ENCODE assay signal across 7 cellular contexts in genomic region chr19:54464624-54465266, GRCh38. TPM values are rescaled to one million over a fixed set of nuclear protein-coding genes. Genes with fewer than 3 reads are reported as not detected.
DNase-seq lines count a peak whose midpoint lies in the region; ATAC-seq, FAIRE-seq and TF ChIP-seq lines count a peak whose summit lies in the region.

No MANE protein-coding gene starts in this region.

- FAIRE-seq in GM12878 (lab: Jason Lieb, UNC): no peak

- H3K4me3 ChIP-seq in GM12878 (peak overlapping the region; percentile 73), iPS DF 6.9 (ENCODE audit: low read length) (peak overlapping the region; percentile 70; the same call in 1 of the 2 replicates), sigmoid colon (peak overlapping the region; percentile 21 to 63 (median 60))

- DNase-seq in NAMALWA (ENCODE audit: low spot score): peak; percentile 86
- DNase-seq in T1000 (lab: John Stamatoyannopoulos, UW): peak; percentile 81
- DNase-seq in GM12878 (ENCODE audit: low read depth, low spot score): no peak
- DNase-seq in iPS DF 6.9 (ENCODE audit: low read depth, low spot score): no peak
- DNase-seq in sigmoid colon: peak; percentile 93

- BruUV-seq in GM12878 (replicated peaks; lab: Mats Ljungman, UMichigan): no TSS peak

- CTCF ChIA-PET in GM12878 (lab: Yijun Ruan, JAX): interaction anchor here (1.5 kb wide), 1 partner anchor 16 kb away, joined by 4 read pairs; the partner anchor contains the start of gene LENG8

- 12% methylated on average over 34 of the region's 61 CpGs for WGBS in GM12878 (ENCODE audit: insufficient coverage, insufficient replicate concordance, low lambda C conversion rate, missing lambda C conversion rate)
- WGBS in iPS DF 6.9 (ENCODE audit: insufficient coverage, insufficient read length): no CpG with 5 or more reads among the region's 61 CpGs
- WGBS in sigmoid colon, 2 donors: 4 to 5% methylated on average over 61 of the region's 61 CpGs

- intact Hi-C loops in GM12878 (cut with micrococcal nuclease; ENCODE audit: unreplicated experiment): loop anchor here (1.0 kb wide), 1 partner anchor 153 kb away; no protein-coding TSS in a partner anchor
- intact Hi-C loops in sigmoid colon (cut with DNase I): loop anchor here (5.0 to 10.0 kb wide), 3 partner anchors 260 to 650 kb away; partner anchors contain the start of genes MYADM, PPP1R12C and RPS9

- H3K79me2 ChIP-seq in GM12878 (ENCODE audit: control insufficient read depth, insufficient read depth, low read length): peaks cover 14% of the 10 kb centered on the region

- H4K20me1 ChIP-seq in GM12878 (ENCODE audit: control insufficient read depth, insufficient read depth): no peaks in the 10 kb centered on the region

- no peaks in the 10 kb centered on the region for H3K27me3 ChIP-seq in GM12878 (replicated peaks in 1 of 2; ENCODE audit: control insufficient read depth in 2 of 2, insufficient read depth in 2 of 2, low read length in 1 of 2)
- no peaks in the 10 kb centered on the region for H3K27me3 ChIP-seq in iPS DF 6.9 (ENCODE audit: control insufficient read depth, insufficient read depth, low read length)
- H3K27me3 ChIP-seq in sigmoid colon: peaks cover 0 to 7% (median 0%) of the 10 kb centered on the region in 3 donors

- peak overlapping the region; percentile 59 for H3K9ac ChIP-seq in GM12878 (ENCODE audit: control insufficient read depth, insufficient read depth, low read length)

- H3K4me1 ChIP-seq in GM12878 (ENCODE audit: control insufficient read depth, insufficient read depth, low read length): peaks cover 12% of the 10 kb centered on the region
- H3K4me1 ChIP-seq in iPS DF 6.9 (ENCODE audit: control insufficient read depth, insufficient read depth, low read length): no peaks in the 10 kb centered on the region; the same call in 1 of the 2 replicates
- peaks cover 0 to 43% (median 36%) of the 10 kb centered on the region in 4 donors for H3K4me1 ChIP-seq in sigmoid colon

- POLR2A ChIA-PET in GM12878 (lab: Charles Lee): no interaction called here

- in situ Hi-C loops in GM12878 (cut with MboI): loop anchor here (10.0 kb wide), 1 partner anchor 1190 kb away; the partner anchor contains the start of gene U2AF2

- TF ChIP-seq POLR2A in GM12878 (IDR thresholded peaks at IDR 0.05; ENCODE audit: low read depth, low read length) (peak; percentile 77), sigmoid colon (IDR thresholded peaks at IDR 0.05) (peak in 1 of 2 donors; percentile 39)

- TF ChIP-seq EP300 in GM12878 (IDR thresholded peaks at IDR 0.05; ENCODE audit: borderline replicate concordance in 1 of 2, control insufficient read depth in 1 of 2, low read depth in 2 of 2, low read length in 2 of 2): no peak
- TF ChIP-seq EP300 in sigmoid colon (IDR thresholded peaks at IDR 0.05): no peak

- SMC1A ChIA-PET in GM12878 (lab: Charles Lee; ENCODE audit: uncharacterized antibody, unreplicated experiment): no interaction called here

- H3K27ac ChIP-seq in GM12878 (ENCODE audit: control insufficient read depth, insufficient read depth) (peak overlapping the region; percentile 81), iPS DF 6.9 (ENCODE audit: low read length) (no peak overlapping the region), sigmoid colon (peak overlapping the region; percentile 89 to 94 (median 91))

- no peaks in the 10 kb centered on the region for H3K9me3 ChIP-seq in GM12878 (replicated peaks; ENCODE audit: control insufficient read depth, insufficient read depth, low read length)
- no peaks in the 10 kb centered on the region for H3K9me3 ChIP-seq in iPS DF 6.9 (ENCODE audit: control insufficient read depth, insufficient read depth, low read length)
- H3K9me3 ChIP-seq in sigmoid colon: no peaks in the 10 kb centered on the region

- peaks cover 4 to 16% of the 10 kb centered on the region in 2 experiments; a peak in 3 of 4 replicates for H3K36me3 ChIP-seq in GM12878 (ENCODE audit: control insufficient read depth in 2 of 2, insufficient read depth in 2 of 2, low read length in 1 of 2)
- H3K36me3 ChIP-seq in iPS DF 6.9 (ENCODE audit: control insufficient read depth, insufficient read depth, low read length): peaks cover 12% of the 10 kb centered on the region; the same call in 1 of the 2 replicates
- peaks cover 8 to 27% (median 19%) of the 10 kb centered on the region in 4 donors for H3K36me3 ChIP-seq in sigmoid colon

- ATAC-seq in GM18498 (IDR thresholded peaks at IDR 0.05; ENCODE audit: unreplicated experiment): peak; percentile 51
- ATAC-seq in HG02571 (IDR thresholded peaks at IDR 0.05; ENCODE audit: unreplicated experiment): peak; percentile 31
- peak; percentile 84 for ATAC-seq in GM12878

- TF ChIP-seq CTCF in GM12878 (IDR thresholded peaks at IDR 0.05 in 2 of 3, conservative IDR thresholded peaks at IDR 0.05 in 1 of 3; ENCODE audit: control insufficient read depth in 2 of 3, extremely low read depth in 1 of 3, insufficient read depth in 1 of 3, low read depth in 3 of 3, low read length in 3 of 3) (no peak), sigmoid colon (IDR thresholded peaks at IDR 0.05) (no peak)

- RAD21 ChIA-PET in GM12878 (lab: Charles Lee; ENCODE audit: unreplicated experiment): no interaction called here

- TF ChIP-seq RAD21 in GM12878 (IDR thresholded peaks at IDR 0.05; ENCODE audit: insufficient read depth, low read depth, low read length): no peak

- peak overlapping the region; percentile 93 for H2AFZ ChIP-seq in GM12878 (ENCODE audit: control insufficient read depth, low read depth, low read length)

- H3K4me2 ChIP-seq in GM12878 (ENCODE audit: control insufficient read depth, insufficient read depth): peak overlapping the region; percentile 95

RNA-seq across cellular contexts. Expression of gene LENG9, which starts 1.2 kb away (rescaled TPM):
- total RNA-seq in GM12878 (2013; cell fraction: nucleolus; rRNA removed): 3.4 and 4.5 TPM in 2 replicates
- total RNA-seq in GM12878 (2014; rRNA removed) (2.9 and 4.0 TPM in 2 replicates), GM12878 (2014; rRNA removed; fragmentation: Illumina TruSeq; extraction: Trizol) (0.76 and 0.78 TPM in 2 replicates), GM12878 (2021) (2.5 and 3.5 TPM in 2 replicates), sigmoid colon (1 to 10 TPM; 2.5 to 7.8 (median 3.6) TPM)
- 0.26 TPM for polyA plus RNA-seq in GM12878 (2011; ENCODE audit: low read depth)
- polyA plus RNA-seq in GM12878 (2011; rRNA removed) (0.09 and 0.20 TPM in 2 replicates), GM12878 (2014; fragmentation: Illumina TruSeq; extraction: Trizol) (0.11 and 0.46 TPM in 2 replicates), GM12878 (2014; fragmentation: Nextera tagmentation; extraction: Ambion mirVana) (1 to 10 TPM in 1 of 2 experiments, under 1 TPM in 1; 0.18 to 1.7 TPM), GM12878 (2014; rRNA removed) (2.1 and 2.7 TPM in 2 replicates), GM12878 (2016; fragmentation: Nextera tagmentation; extraction: Ambion mirVana) (under 1 TPM in 1 of 2 experiments, not detected in 1; 0.09 TPM), sigmoid colon (10 to 100 TPM in 2 of 3 donors, 1 to 10 TPM in 1; 8.1 to 14.8 (median 13.2) TPM)
- 0.27 and 0.55 TPM in 2 replicates for polyA plus RNA-seq in GM12878 (2011; cell fraction: cytosol; rRNA removed)
- 0.67 and 0.78 TPM in 2 replicates for polyA plus RNA-seq in GM12878 (2011; cell fraction: nucleus; rRNA removed)
- 1.1 and 1.8 TPM in 2 replicates for polyA plus RNA-seq in GM12878 (2012)
- 0.22 and 1.8 TPM in 2 replicates for polyA minus RNA-seq in GM12878 (2011; rRNA and poly(A)+ RNA removed)
- polyA minus RNA-seq in GM12878 (2011; cell fraction: cytosol; rRNA and poly(A)+ RNA removed): 1.2 and 1.7 TPM in 2 replicates
- 2.8 and 3.3 TPM in 2 replicates for polyA minus RNA-seq in GM12878 (2011; cell fraction: nucleus; rRNA and poly(A)+ RNA removed)

RNA-seq across cellular contexts. Expression of gene CDC42EP5, which starts 8.4 kb away (rescaled TPM):
- 3.9 and 7.3 TPM in 2 replicates for total RNA-seq in GM12878 (2013; cell fraction: nucleolus; rRNA removed)
- total RNA-seq in GM12878 (2014; rRNA removed) (1.3 and 1.8 TPM in 2 replicates), GM12878 (2014; rRNA removed; fragmentation: Illumina TruSeq; extraction: Trizol) (1.2 TPM in 1 of 2 replicates, not detected in the other), GM12878 (2021) (1.4 and 1.5 TPM in 2 replicates), sigmoid colon (10 to 100 TPM; 12.1 to 16.6 (median 13.1) TPM)
- not detected for polyA plus RNA-seq in GM12878 (2011; ENCODE audit: low read depth)
- polyA plus RNA-seq in GM12878 (2011; rRNA removed) (0.40 and 0.42 TPM in 2 replicates), GM12878 (2014; fragmentation: Illumina TruSeq; extraction: Trizol) (not detected in 2 replicates), GM12878 (2014; fragmentation: Nextera tagmentation; extraction: Ambion mirVana) (not detected), GM12878 (2014; rRNA removed) (1.1 and 1.4 TPM in 2 replicates), GM12878 (2016; fragmentation: Nextera tagmentation; extraction: Ambion mirVana) (not detected), sigmoid colon (100 to 1,000 TPM; 171 to 529 (median 348) TPM)
- polyA plus RNA-seq in GM12878 (2011; cell fraction: cytosol; rRNA removed): 0.81 and 1.2 TPM in 2 replicates
- 0.23 and 0.99 TPM in 2 replicates for polyA plus RNA-seq in GM12878 (2011; cell fraction: nucleus; rRNA removed)
- polyA plus RNA-seq in GM12878 (2012): 0.49 and 0.79 TPM in 2 replicates
- polyA minus RNA-seq in GM12878 (2011; rRNA and poly(A)+ RNA removed): not detected in 2 replicates
- polyA minus RNA-seq in GM12878 (2011; cell fraction: cytosol; rRNA and poly(A)+ RNA removed): not detected in 2 replicates
- polyA minus RNA-seq in GM12878 (2011; cell fraction: nucleus; rRNA and poly(A)+ RNA removed): not detected in 2 replicates

RNA-seq across cellular contexts. Expression of gene LENG8, which starts 15.7 kb away (rescaled TPM):
- total RNA-seq in GM12878 (2013; cell fraction: nucleolus; rRNA removed): 745 and 840 TPM in 2 replicates
- total RNA-seq in GM12878 (2014; rRNA removed) (21.7 and 26.3 TPM in 2 replicates), GM12878 (2014; rRNA removed; fragmentation: Illumina TruSeq; extraction: Trizol) (11.3 and 11.5 TPM in 2 replicates), GM12878 (2021) (119 and 145 TPM in 2 replicates), sigmoid colon (100 to 1,000 TPM in 2 of 4 donors, 10 to 100 TPM in 2; 59.1 to 286 (median 107) TPM)
- 107 TPM for polyA plus RNA-seq in GM12878 (2011; ENCODE audit: low read depth)
- polyA plus RNA-seq in GM12878 (2011; rRNA removed) (16.2 and 36.4 TPM in 2 replicates), GM12878 (2014; fragmentation: Illumina TruSeq; extraction: Trizol) (14.8 and 32.4 TPM in 2 replicates), GM12878 (2014; fragmentation: Nextera tagmentation; extraction: Ambion mirVana) (1 to 10 TPM; 2.3 to 2.5 TPM), GM12878 (2014; rRNA removed) (143 and 168 TPM in 2 replicates), GM12878 (2016; fragmentation: Nextera tagmentation; extraction: Ambion mirVana) (10 to 100 TPM; 46.0 to 51.4 TPM), sigmoid colon (100 to 1,000 TPM in 1 of 3 donors, 10 to 100 TPM in 2; 13.6 to 148 (median 18.0) TPM)
- polyA plus RNA-seq in GM12878 (2011; cell fraction: cytosol; rRNA removed): 67.6 and 93.3 TPM in 2 replicates
- 848 and 1,111 TPM in 2 replicates for polyA plus RNA-seq in GM12878 (2011; cell fraction: nucleus; rRNA removed)
- 140 and 142 TPM in 2 replicates for polyA plus RNA-seq in GM12878 (2012)
- polyA minus RNA-seq in GM12878 (2011; rRNA and poly(A)+ RNA removed): 30.6 and 63.8 TPM in 2 replicates
- 25.0 and 27.4 TPM in 2 replicates for polyA minus RNA-seq in GM12878 (2011; cell fraction: cytosol; rRNA and poly(A)+ RNA removed)
- polyA minus RNA-seq in GM12878 (2011; cell fraction: nucleus; rRNA and poly(A)+ RNA removed): 96.6 and 120 TPM in 2 replicates

RNA-seq across cellular contexts. Expression of gene LAIR2, which starts 37.9 kb away (rescaled TPM):
- not detected in 2 replicates for total RNA-seq in GM12878 (2013; cell fraction: nucleolus; rRNA removed)
- not detected in 2 replicates for total RNA-seq in GM12878 (2014; rRNA removed)
- total RNA-seq in GM12878 (2014; rRNA removed; fragmentation: Illumina TruSeq; extraction: Trizol): not detected in 2 replicates
- not detected in 2 replicates for total RNA-seq in GM12878 (2021)
- not detected for polyA plus RNA-seq in GM12878 (2011; ENCODE audit: low read depth)
- polyA plus RNA-seq in GM12878 (2011; rRNA removed): 0.26 TPM in 1 of 2 replicates, not detected in the other
- polyA plus RNA-seq in GM12878 (2011; cell fraction: cytosol; rRNA removed): 0.27 and 0.40 TPM in 2 replicates
- polyA plus RNA-seq in GM12878 (2011; cell fraction: nucleus; rRNA removed): 0.54 TPM in 1 of 2 replicates, not detected in the other
- 0.18 TPM in 1 of 2 replicates, not detected in the other for polyA plus RNA-seq in GM12878 (2012)
- polyA plus RNA-seq in GM12878 (2014; fragmentation: Illumina TruSeq; extraction: Trizol): not detected in 2 replicates
- not detected for polyA plus RNA-seq in GM12878 (2014; fragmentation: Nextera tagmentation; extraction: Ambion mirVana)
- polyA plus RNA-seq in GM12878 (2014; rRNA removed): not detected in 2 replicates
- not detected for polyA plus RNA-seq in GM12878 (2016; fragmentation: Nextera tagmentation; extraction: Ambion mirVana)
- polyA minus RNA-seq in GM12878 (2011; rRNA and poly(A)+ RNA removed): not detected in 2 replicates
- polyA minus RNA-seq in GM12878 (2011; cell fraction: cytosol; rRNA and poly(A)+ RNA removed): not detected in 2 replicates
- not detected in 2 replicates for polyA minus RNA-seq in GM12878 (2011; cell fraction: nucleus; rRNA and poly(A)+ RNA removed)
- total RNA-seq in sigmoid colon: not detected
- 1 to 10 TPM in 1 of 3 donors, not detected in 2; 1.9 TPM for polyA plus RNA-seq in sigmoid colon

RNA-seq across cellular contexts. Expression of gene TTYH1, which starts 49.5 kb away (rescaled TPM):
- total RNA-seq in GM12878 (2013; cell fraction: nucleolus; rRNA removed): 0.31 and 0.81 TPM in 2 replicates
- total RNA-seq in GM12878 (2014; rRNA removed): 0.27 TPM in 1 of 2 replicates, not detected in the other
- 0.09 TPM in 1 of 2 replicates, not detected in the other for total RNA-seq in GM12878 (2014; rRNA removed; fragmentation: Illumina TruSeq; extraction: Trizol)
- 0.32 and 0.36 TPM in 2 replicates for total RNA-seq in GM12878 (2021)
- 0.16 TPM for polyA plus RNA-seq in GM12878 (2011; ENCODE audit: low read depth)
- not detected in 2 replicates for polyA plus RNA-seq in GM12878 (2011; rRNA removed)
- 0.08 TPM in 1 of 2 replicates, not detected in the other for polyA plus RNA-seq in GM12878 (2011; cell fraction: cytosol; rRNA removed)
- 0.23 and 0.31 TPM in 2 replicates for polyA plus RNA-seq in GM12878 (2011; cell fraction: nucleus; rRNA removed)
- 0.36 and 0.76 TPM in 2 replicates for polyA plus RNA-seq in GM12878 (2012)
- 0.01 TPM in 1 of 2 replicates, not detected in the other for polyA plus RNA-seq in GM12878 (2014; fragmentation: Illumina TruSeq; extraction: Trizol)
- polyA plus RNA-seq in GM12878 (2014; fragmentation: Nextera tagmentation; extraction: Ambion mirVana): under 1 TPM in 1 of 2 experiments, not detected in 1; 0.05 TPM
- polyA plus RNA-seq in GM12878 (2014; rRNA removed): 0.08 TPM in 1 of 2 replicates, not detected in the other
- polyA plus RNA-seq in GM12878 (2016; fragmentation: Nextera tagmentation; extraction: Ambion mirVana): under 1 TPM; 0.16 to 0.26 TPM
- not detected in 2 replicates for polyA minus RNA-seq in GM12878 (2011; rRNA and poly(A)+ RNA removed)
- polyA minus RNA-seq in GM12878 (2011; cell fraction: cytosol; rRNA and poly(A)+ RNA removed): not detected in 2 replicates
- polyA minus RNA-seq in GM12878 (2011; cell fraction: nucleus; rRNA and poly(A)+ RNA removed): not detected in 2 replicates
- total RNA-seq in sigmoid colon: 1 to 10 TPM; 2.5 to 5.4 (median 3.7) TPM
- 1 to 10 TPM in 2 of 3 donors, under 1 TPM in 1; 0.23 to 2.2 (median 1.8) TPM for polyA plus RNA-seq in sigmoid colon

Comparison
In these comparisons a context has a peak if more than half of its experiments do, and no peak if none do; other contexts are left out.
1. ATAC-seq: peak in every context shown above with its lines; median percentile 84 in GM12878; 51 in GM18498; 31 in HG02571.
2. DNase-seq: peak in NAMALWA (single experiment), T1000 (single experiment) and sigmoid colon (single experiment); none in GM12878 (single experiment) and iPS DF 6.9 (single experiment).
3. Peak in every context shown above with its lines, with median percentiles within 50 percentile points of each other: H3K4me3 ChIP-seq.